1 cellular context compared by ENCODE assay signal in genomic region chr1:183022202-183023145, GRCh38.
TF ChIP-seq lines count a peak whose summit lies in the region.

No MANE protein-coding gene starts in this region.

TF ChIP-seq in HepG2, 621 proteins besides CTCF, POLR2A, EP300 and RAD21 (continued from another document and continues in another):
- TF ChIP-seq THAP9 (CRISPR knock-in tag; IDR thresholded peaks at IDR 0.05; ENCODE audit: borderline replicate concordance) (peak; percentile 65; the same call in 1 of the 2 replicates), GFI1 (CRISPR knock-in tag; IDR thresholded peaks at IDR 0.05; ENCODE audit: borderline replicate concordance) (peak; percentile 71; the same call in 1 of the 2 replicates), ZNF629 (CRISPR knock-in tag; conservative IDR thresholded peaks at IDR 0.05) (0 out of 2 replicates have a peak, but pooled peaks have one; percentile 12), IRF9 (CRISPR knock-in tag; IDR thresholded peaks at IDR 0.05; ENCODE audit: borderline replicate concordance) (0 out of 2 replicates have a peak, but pooled peaks have one; percentile 28), FOXA3 (CRISPR knock-in tag; IDR thresholded peaks at IDR 0.05) (0 out of 2 replicates have a peak, but pooled peaks have one; percentile 6), MXI1 (IDR thresholded peaks at IDR 0.05; ENCODE audit: borderline replicate concordance, low read depth, low read length) (peak; percentile 34; the same call in 1 of the 3 replicates), ETV6 (CRISPR knock-in tag; conservative IDR thresholded peaks at IDR 0.05) (0 out of 2 replicates have a peak, but pooled peaks have one; percentile 52), HDAC1 (CRISPR knock-in tag; IDR thresholded peaks at IDR 0.05) (peak; percentile 50; the same call in 1 of the 2 replicates), SNAI1 (CRISPR knock-in tag; IDR thresholded peaks at IDR 0.05; ENCODE audit: borderline replicate concordance) (no peak), PHF8 (CRISPR knock-in tag; IDR thresholded peaks at IDR 0.05) (peak; percentile 82), ZFP91 (CRISPR knock-in tag; IDR thresholded peaks at IDR 0.05; ENCODE audit: borderline replicate concordance) (peak; percentile 55; the same call in 1 of the 2 replicates), TBX2 (CRISPR knock-in tag; IDR thresholded peaks at IDR 0.05; ENCODE audit: borderline replicate concordance) (peak; percentile 24; the same call in 1 of the 2 replicates), ZNF414 (CRISPR knock-in tag; IDR thresholded peaks at IDR 0.05) (peak; percentile 58; the same call in 1 of the 2 replicates), CSRNP1 (CRISPR knock-in tag; IDR thresholded peaks at IDR 0.05) (peak; percentile 83; the same call in 1 of the 2 replicates), ATF2 (CRISPR knock-in tag; IDR thresholded peaks at IDR 0.05) (peak; percentile 36; the same call in 1 of the 2 replicates), LCORL (IDR thresholded peaks at IDR 0.05) (no peak), LCORL (CRISPR knock-in tag; IDR thresholded peaks at IDR 0.05) (peak; percentile 59), ATF7-NPFF (CRISPR knock-in tag; IDR thresholded peaks at IDR 0.05; ENCODE audit: low read depth) (0 out of 2 replicates have a peak, but pooled peaks have one; percentile 27), SAP130 (CRISPR knock-in tag; IDR thresholded peaks at IDR 0.05; ENCODE audit: low read depth) (peak; percentile 68; the same call in 1 of the 2 replicates), MTF2 (CRISPR knock-in tag; IDR thresholded peaks at IDR 0.05; ENCODE audit: borderline replicate concordance) (peak; percentile 56; the same call in 1 of the 2 replicates), NFE2L2 (IDR thresholded peaks at IDR 0.05; ENCODE audit: low read length) (peak; percentile 75), MTERF4 (CRISPR knock-in tag; IDR thresholded peaks at IDR 0.05) (0 out of 2 replicates have a peak, but pooled peaks have one; percentile 61), ISL2 (CRISPR knock-in tag; IDR thresholded peaks at IDR 0.05) (peak; percentile 58; the same call in 1 of the 2 replicates), ZFY (CRISPR knock-in tag; IDR thresholded peaks at IDR 0.05) (peak; percentile 67), RFXANK (CRISPR knock-in tag; IDR thresholded peaks at IDR 0.05) (no peak), ZNF232 (CRISPR knock-in tag; IDR thresholded peaks at IDR 0.05; ENCODE audit: borderline replicate concordance) (no peak), EEA1 (CRISPR knock-in tag; IDR thresholded peaks at IDR 0.05; ENCODE audit: borderline replicate concordance) (no peak; the same call in 1 of the 2 replicates), FOXJ3 (CRISPR knock-in tag; IDR thresholded peaks at IDR 0.05; ENCODE audit: borderline replicate concordance) (no peak), ZNF687 (CRISPR knock-in tag; IDR thresholded peaks at IDR 0.05) (peak; percentile 74), FOXC1 (CRISPR knock-in tag; IDR thresholded peaks at IDR 0.05; ENCODE audit: borderline replicate concordance) (0 out of 2 replicates have a peak, but pooled peaks have one; percentile 68), IKZF5 (CRISPR knock-in tag; IDR thresholded peaks at IDR 0.05) (no peak; the same call in 1 of the 2 replicates), ZNF781 (CRISPR knock-in tag; IDR thresholded peaks at IDR 0.05; ENCODE audit: borderline replicate concordance, not compliant biosample characterization) (peak; percentile 38), KMT2A (CRISPR knock-in tag; IDR thresholded peaks at IDR 0.05) (peak; percentile 38; the same call in 1 of the 2 replicates), ZNF724P (CRISPR knock-in tag; IDR thresholded peaks at IDR 0.05; ENCODE audit: borderline replicate concordance) (0 out of 2 replicates have a peak, but pooled peaks have one; percentile 58), DNMT3B (CRISPR knock-in tag; conservative IDR thresholded peaks at IDR 0.05) (0 out of 2 replicates have a peak, but pooled peaks have one; percentile 25), HNRNPH1 (optimal IDR thresholded peaks at IDR 0.05; ENCODE audit: low read depth, low read length) (peak; percentile 28), ZNF597 (CRISPR knock-in tag; IDR thresholded peaks at IDR 0.05) (no peak), NFE2L1 (CRISPR knock-in tag; IDR thresholded peaks at IDR 0.05; ENCODE audit: borderline replicate concordance) (0 out of 2 replicates have a peak, but pooled peaks have one; percentile 30), GABPB1 (CRISPR knock-in tag; IDR thresholded peaks at IDR 0.05) (0 out of 2 replicates have a peak, but pooled peaks have one; percentile 16), CCAR2 (optimal IDR thresholded peaks at IDR 0.05; ENCODE audit: low read depth, low read length) (no peak), ZNF788 (CRISPR knock-in tag; IDR thresholded peaks at IDR 0.05; ENCODE audit: borderline replicate concordance) (peak; percentile 33; the same call in 1 of the 2 replicates), SALL2 (CRISPR knock-in tag; IDR thresholded peaks at IDR 0.05) (peak; percentile 53; the same call in 1 of the 2 replicates), NR2F1 (CRISPR knock-in tag; IDR thresholded peaks at IDR 0.05) (peak; percentile 36 to 45; a peak in 2 of 4 replicates), KDM2A (CRISPR knock-in tag; IDR thresholded peaks at IDR 0.05; ENCODE audit: borderline replicate concordance, low read depth) (peak; percentile 72; the same call in 1 of the 2 replicates), NFKBIZ (CRISPR knock-in tag; IDR thresholded peaks at IDR 0.05) (0 out of 2 replicates have a peak, but pooled peaks have one; percentile 54)
